24 cellular contexts compared by ENCODE assay signal in genomic region chr5:3347741-3348140, GRCh38.
"Had no signal": no experiment of that assay in that cellular context is flagged by ENCODE, and none has a peak within 500 bp of the region (broad histone marks: within the 10 kb centered on the region; RNA-seq: fewer than 3 reads in every experiment).

No MANE protein-coding gene starts in this region.

- DNase-seq: activated CD4-positive, alpha-beta T cell treated with anti-CD3 and anti-CD28 coated beads for 4 hours; activated CD4-positive, alpha-beta T cell treated with anti-CD3 and anti-CD28 coated beads, Interleukin-2, amount 50 U/mL, for 48 hours; activated CD4-positive, CD25-positive, alpha-beta regulatory T cell; activated naive CD4-positive, alpha-beta T cell; activated T-cell treated with anti-CD3 and anti-CD28 coated beads, Interleukin-2, amount 50 U/mL, for 48 hours; foreskin fibroblast; hypothalamus; immature natural killer cell; midbrain; naive thymus-derived CD4-positive, alpha-beta T cell; occipital lobe; right cardiac atrium; stimulated activated CD4-positive, alpha-beta T cell treated with anti-CD3 and anti-CD28 coated beads, Interleukin-12 subunit alpha, Interleukin-12 subunit beta, amount 100 ng/mL, for 4 hours; stimulated activated CD4-positive, alpha-beta T cell treated with anti-CD3 and anti-CD28 coated beads, Interleukin-4, amount 100 ng/mL, for 1 hour; stimulated activated naive CD8-positive, alpha-beta T cell treated with anti-CD3 and anti-CD28 coated beads, Interleukin-15, Interleukin-2, amounts not matched to agents 100 U/mL and 50 U/mL, for 24 hours; trophoblast cell had no signal

- H3K27ac ChIP-seq: breast epithelium, dorsolateral prefrontal cortex, heart left ventricle, thoracic aorta had no signal

- H3K4me3 ChIP-seq: breast epithelium, dorsolateral prefrontal cortex, heart left ventricle, thoracic aorta had no signal

- H3K27me3 Mint-ChIP-seq: central memory CD8-positive, alpha-beta T cell had no signal

- H3K27ac Mint-ChIP-seq: activated naive CD4-positive, alpha-beta T cell treated with anti-CD3 and anti-CD28 coated beads, Interleukin-2, amount 50 U/mL, for 72 hours; activated T-helper 2 cell treated with anti-CD3 and anti-CD28 coated beads, Interferon-gamma antibody, Interleukin-2, Interleukin-4, amounts not matched to agents 10 μg/mL and 5 μg/mL and 100 μg/mL, durations not matched to agents 14 hours and 24 hours and 36 hours; immature natural killer cell had no signal

- H3K27me3 ChIP-seq: breast epithelium had no signal

- H3K36me3 Mint-ChIP-seq: immature natural killer cell; naive thymus-derived CD4-positive, alpha-beta T cell had no signal

- H3K36me3 ChIP-seq: breast epithelium, heart left ventricle, thoracic aorta had no signal

- H3K4me1 Mint-ChIP-seq: central memory CD8-positive, alpha-beta T cell; immature natural killer cell; naive thymus-derived CD4-positive, alpha-beta T cell had no signal

- H3K4me3 Mint-ChIP-seq: central memory CD8-positive, alpha-beta T cell; immature natural killer cell; naive thymus-derived CD4-positive, alpha-beta T cell had no signal

- H3K4me1 ChIP-seq: breast epithelium, heart left ventricle had no signal

- H3K9me3 ChIP-seq: breast epithelium, heart left ventricle, thoracic aorta had no signal

- ATAC-seq: activated naive CD4-positive, alpha-beta T cell treated with anti-CD3 and anti-CD28 coated beads, Interleukin-2, amount 50 U/mL, for 72 hours; esophagus mucosa; heart left ventricle; naive thymus-derived CD4-positive, alpha-beta T cell; right cardiac atrium; stimulated activated naive CD8-positive, alpha-beta T cell treated with anti-CD3 and anti-CD28 coated beads, Interleukin-15, Interleukin-2, amounts not matched to agents 100 U/mL and 50 U/mL, for 24 hours had no signal
